8 cellular contexts compared by ENCODE assay signal in genomic region chr1:161020573-161021167, GRCh38. TPM values are rescaled to one million over a fixed set of nuclear protein-coding genes. Genes with fewer than 3 reads are reported as not detected.
DNase-seq lines count a peak whose midpoint lies in the region; ATAC-seq, FAIRE-seq and TF ChIP-seq lines count a peak whose summit lies in the region.

Gene F11R, minus strand, starts transcription at chr1:161021152. Its CDS starts 79 bp downstream, at chr1:161021073.

- peak within 1 kb of the TSS; percentile 89 to 94 for H3K27ac Mint-ChIP-seq in stimulated activated naive CD8-positive, alpha-beta T cell treated with anti-CD3 and anti-CD28 coated beads, Interleukin-15, amount 100 ng/mL, for 72 hours

- TF ChIP-seq CTCF in RWPE2 (IDR thresholded peaks at IDR 0.05; ENCODE audit: poor library complexity, severe bottlenecking) (peak; percentile 6), HepG2 (CRISPR knock-in tag; IDR thresholded peaks at IDR 0.05) (peak; percentile 48)

- peaks cover 17% of the 10 kb centered on the region for H3K36me3 ChIP-seq in RWPE2 (ENCODE audit: low read depth)
- H3K36me3 ChIP-seq in HepG2 (replicated peaks in 1 of 2; ENCODE audit: control insufficient read depth in 1 of 2, insufficient read depth in 2 of 2, low read length in 2 of 2): no peaks in the 10 kb centered on the region

- peaks cover 35% of the 10 kb centered on the region for H3K79me2 ChIP-seq in HepG2 (ENCODE audit: insufficient read depth, low read length)

- H3K4me1 ChIP-seq in RWPE2 (ENCODE audit: insufficient read depth, poor library complexity, severe bottlenecking) (peaks cover 42% of the 10 kb centered on the region), HepG2 (ENCODE audit: insufficient read depth, low read length) (peaks cover 52% of the 10 kb centered on the region)

- peaks cover 65% of the 10 kb centered on the region for H3K4me1 Mint-ChIP-seq in stimulated activated naive CD8-positive, alpha-beta T cell treated with anti-CD3 and anti-CD28 coated beads, Interleukin-15, amount 100 ng/mL, for 72 hours

- H3K27me3 ChIP-seq in RWPE2 (ENCODE audit: insufficient read depth, poor library complexity, severe bottlenecking) (no peaks in the 10 kb centered on the region), HepG2 (ENCODE audit: control insufficient read depth in 1 of 2, insufficient read depth in 2 of 2, low read length in 2 of 2) (no peaks in the 10 kb centered on the region; a peak in 1 of 5 replicates)

- H3K27ac ChIP-seq in RWPE2 (ENCODE audit: poor library complexity, severe bottlenecking): peak within 1 kb of the TSS; percentile 89
- H3K27ac ChIP-seq in HepG2 (ENCODE audit: extremely low read length, insufficient read depth, low read length): peak within 1 kb of the TSS; percentile 75

- H3K9ac ChIP-seq in HepG2 (ENCODE audit: insufficient read depth, low read depth, low read length): peak within 1 kb of the TSS; percentile 76

- H3K9me3 Mint-ChIP-seq in stimulated activated naive CD8-positive, alpha-beta T cell treated with anti-CD3 and anti-CD28 coated beads, Interleukin-15, amount 100 ng/mL, for 72 hours: no peaks in the 10 kb centered on the region

- peak within 1 kb of the TSS; percentile 66 for H2AFZ ChIP-seq in HepG2 (ENCODE audit: low read length)

- no peaks in the 10 kb centered on the region for H3K9me3 ChIP-seq in RWPE2 (ENCODE audit: severe bottlenecking)
- no peaks in the 10 kb centered on the region for H3K9me3 ChIP-seq in HepG2 (ENCODE audit: low read length)

- H3K4me2 ChIP-seq in HepG2 (ENCODE audit: low read depth, low read length): peak within 1 kb of the TSS; percentile 77

- TF ChIP-seq EP300 in HepG2 (IDR thresholded peaks at IDR 0.05; ENCODE audit: low read depth in 2 of 2, low read length in 2 of 2) (no peak), HepG2 (CRISPR knock-in tag; IDR thresholded peaks at IDR 0.05; ENCODE audit: borderline replicate concordance) (no peak)

- CTCF ChIA-PET in HepG2 (lab: Yijun Ruan, JAX; ENCODE audit: low intra/inter-chr PET ratio, low total read pairs): interaction anchor here (0.8 to 1.8 kb wide), 2 partner anchors 23 to 24 kb away, joined by 3 to 4 read pairs; no protein-coding TSS in a partner anchor

- H3K4me3 Mint-ChIP-seq in stimulated activated naive CD8-positive, alpha-beta T cell treated with anti-CD3 and anti-CD28 coated beads, Interleukin-15, amount 100 ng/mL, for 72 hours: peak within 1 kb of the TSS; percentile 92 to 94

- 2% methylated on average over 19 of the region's 35 CpGs for WGBS in HepG2 (ENCODE audit: low lambda C conversion rate)

- peak; percentile 30 for ATAC-seq in GM19455 (IDR thresholded peaks at IDR 0.05; ENCODE audit: unreplicated experiment)
- ATAC-seq in HG03520 (IDR thresholded peaks at IDR 0.05; ENCODE audit: unreplicated experiment): peak; percentile 21
- ATAC-seq in RWPE2 (ENCODE audit: low read depth): peak; percentile 29
- ATAC-seq in HepG2: peak; percentile 80
- peak; percentile 63 for ATAC-seq in stimulated activated naive CD8-positive, alpha-beta T cell treated with anti-CD3 and anti-CD28 coated beads, Interleukin-15, amount 100 ng/mL, for 72 hours

- DNase-seq in NCI-H1092 (lab: John Stamatoyannopoulos, UW) (peak; percentile 22), NCI-H1092 treated with DMSO at 0.1 percent for 48 hours (lab: John Stamatoyannopoulos, UW) (no peak), RWPE2 (ENCODE audit: low spot score) (peak; percentile 75), dermis blood vessel endothelial cell (peak; percentile 80), HepG2 (ENCODE audit: low spot score) (peak; percentile 62)
- peak in 1 of 2 donors; percentile 41 for DNase-seq in stimulated activated naive CD8-positive, alpha-beta T cell treated with anti-CD3 and anti-CD28 coated beads, Interleukin-15, amount 100 ng/mL, for 72 hours

- peak; percentile 32; the same call in 1 of the 2 replicates for TF ChIP-seq RAD21 in HepG2 (CRISPR knock-in tag; IDR thresholded peaks at IDR 0.05)

- BruUV-seq in HepG2 (replicated peaks; lab: Mats Ljungman, UMichigan): TSS peak; percentile 80

- POLR2A ChIA-PET in HepG2 (lab: Yijun Ruan, JAX): interaction anchor here (0.7 to 2.3 kb wide), 19 partner anchors 8 to 704 kb away, joined by 3 to 60 read pairs (median 5); partner anchors contain the start of genes DEDD, KLHDC9, NIT1 and PFDN2

- H4K20me1 ChIP-seq in HepG2 (ENCODE audit: insufficient read depth, low read length): 0 out of 2 replicates have a peak, but pooled peaks cover 3% of the 10 kb centered on the region

- no peak for FAIRE-seq in HepG2 (lab: Jason Lieb, UNC)

- in situ Hi-C loops in HepG2 (cut with HindIII; ENCODE audit: extremely low pct_ligation_motif_present, low pct_unique_long_range_greater_than_20kb): no loop called here

- TF ChIP-seq POLR2A in HepG2 (IDR thresholded peaks at IDR 0.05; ENCODE audit: insufficient read depth in 1 of 2, low read depth in 2 of 2, low read length in 2 of 2): peak in 1 of 2 experiments; percentile 45; a peak in 2 of 4 replicates

- H3K4me3 ChIP-seq in RWPE2 (ENCODE audit: severe bottlenecking) (peak within 1 kb of the TSS; percentile 73), HepG2 (replicated peaks in 1 of 3; ENCODE audit: insufficient read depth in 1 of 3, low read depth in 2 of 3, low read length in 3 of 3) (peak within 1 kb of the TSS; percentile 64 to 87 (median 84))

- intact Hi-C loops in HepG2 (cut with micrococcal nuclease; ENCODE audit: unreplicated experiment): loop anchor here (1.0 kb wide), 2 partner anchors 7 to 23 kb away; no protein-coding TSS in a partner anchor

- H3K27me3 Mint-ChIP-seq in stimulated activated naive CD8-positive, alpha-beta T cell treated with anti-CD3 and anti-CD28 coated beads, Interleukin-15, amount 100 ng/mL, for 72 hours: no peaks in the 10 kb centered on the region

TF ChIP-seq in HepG2, 621 proteins besides CTCF, POLR2A, EP300 and RAD21 (continues in another document):
- peak; percentile 62; the same call in 1 of the 2 replicates for TF ChIP-seq ZNF256 (CRISPR knock-in tag; conservative IDR thresholded peaks at IDR 0.05)
- no peak for TF ChIP-seq NFYB (CRISPR knock-in tag; IDR thresholded peaks at IDR 0.05)
- no peak for TF ChIP-seq CBX1 (IDR thresholded peaks at IDR 0.05; ENCODE audit: low read depth)
- TF ChIP-seq ZNF773 (CRISPR knock-in tag; IDR thresholded peaks at IDR 0.05; ENCODE audit: borderline replicate concordance): no peak
- TF ChIP-seq ARNT (IDR thresholded peaks at IDR 0.05): no peak
- peak; percentile 27; the same call in 1 of the 2 replicates for TF ChIP-seq GABPB1 (CRISPR knock-in tag; IDR thresholded peaks at IDR 0.05)
- no peak; the same call in 1 of the 2 replicates for TF ChIP-seq ZNF687 (CRISPR knock-in tag; IDR thresholded peaks at IDR 0.05)
- no peak; the same call in 1 of the 2 replicates for TF ChIP-seq THAP11 (CRISPR knock-in tag; IDR thresholded peaks at IDR 0.05)
- peak in 1 of 2 experiments; percentile 34; a peak in 1 of 4 replicates for TF ChIP-seq KLF16 (CRISPR knock-in tag; IDR thresholded peaks at IDR 0.05)

RNA-seq across cellular contexts. Expression of gene F11R, which starts in this region (rescaled TPM):
- total RNA-seq in dermis blood vessel endothelial cell (304 and 318 TPM in 2 replicates), HepG2 (2016; rRNA removed; fragmentation: Illumina TruSeq; extraction: Trizol) (41.4 and 95.8 TPM in 2 replicates)
- 4.5 and 5.4 TPM in 2 replicates for total RNA-seq in HepG2 (2016; cell fraction: cytosol; rRNA removed; fragmentation: Illumina TruSeq; extraction: Trizol; ENCODE audit: low read depth)
- total RNA-seq in HepG2 (2016; cell fraction: insoluble cytoplasmic fraction; rRNA removed; fragmentation: Illumina TruSeq; extraction: Trizol): 42.0 and 91.4 TPM in 2 replicates
- total RNA-seq in HepG2 (2016; cell fraction: membrane; rRNA removed; fragmentation: Illumina TruSeq; extraction: Trizol): 13.3 and 15.6 TPM in 2 replicates
- 73.4 and 78.1 TPM in 2 replicates for total RNA-seq in HepG2 (2016; cell fraction: nucleus; rRNA removed; fragmentation: Illumina TruSeq; extraction: Trizol)
- polyA plus RNA-seq in HepG2 (2011; rRNA removed): 105 and 145 TPM in 2 replicates
- polyA plus RNA-seq in HepG2 (2011; cell fraction: cytosol; rRNA removed): 97.9 and 106 TPM in 2 replicates
- polyA plus RNA-seq in HepG2 (2011; cell fraction: nucleus; rRNA removed): 65.0 and 70.1 TPM in 2 replicates
- 48.5 and 60.7 TPM in 2 replicates for polyA plus RNA-seq in HepG2 (2012)
- polyA plus RNA-seq in HepG2 (2016; cell fraction: cytosol; fragmentation: Illumina TruSeq; extraction: Trizol; ENCODE audit: low read depth): 4.5 and 4.7 TPM in 2 replicates
- 24.5 and 27.5 TPM in 2 replicates for polyA plus RNA-seq in HepG2 (2016; cell fraction: insoluble cytoplasmic fraction; fragmentation: Illumina TruSeq; extraction: Trizol; ENCODE audit: low read depth)
- 8.6 and 9.1 TPM in 2 replicates for polyA plus RNA-seq in HepG2 (2016; cell fraction: membrane; fragmentation: Illumina TruSeq; extraction: Trizol; ENCODE audit: low read depth)
- polyA plus RNA-seq in HepG2 (2016; cell fraction: nucleus; fragmentation: Illumina TruSeq; extraction: Trizol; ENCODE audit: insufficient read depth, low read depth): 69.9 and 80.4 TPM in 2 replicates
- polyA minus RNA-seq in HepG2 (2011; rRNA and poly(A)+ RNA removed; ENCODE audit: low replicate concordance): 95.1 and 327 TPM in 2 replicates
- polyA minus RNA-seq in HepG2 (2011; cell fraction: cytosol; rRNA and poly(A)+ RNA removed): 74.7 and 90.1 TPM in 2 replicates
- 27.6 and 39.4 TPM in 2 replicates for polyA minus RNA-seq in HepG2 (2011; cell fraction: nucleus; rRNA and poly(A)+ RNA removed)

Comparison
In these comparisons a context has a peak if more than half of its experiments do, and no peak if none do; other contexts are left out.
1. ATAC-seq: peak in every context shown above with its lines; median percentile 80 in HepG2; 63 in stimulated activated naive CD8-positive, alpha-beta T cell treated with anti-CD3 and anti-CD28 coated beads, Interleukin-15, amount 100 ng/mL, for 72 hours; 30 in GM19455; 29 in RWPE2; 21 in HG03520.